1 cellular context compared by ENCODE assay signal in genomic region chr18:7856099-7856498, GRCh38.
TF ChIP-seq lines count a peak whose summit lies in the region.

No MANE protein-coding gene starts in this region.

TF ChIP-seq in IMR-90, 13 proteins besides CTCF, POLR2A, EP300 and RAD21 (continued from another document):
- 0 out of 2 replicates have a peak, but pooled peaks have one; percentile 7 for TF ChIP-seq FOS (IDR thresholded peaks at IDR 0.05; ENCODE audit: low read depth, low read length)
